8 cellular contexts compared by ENCODE assay signal in genomic region chr1:23619299-23620188, GRCh38.
A peak's percentile ranks its signal among the peaks of the same experiment; 100 is the strongest.
DNase-seq lines count a peak whose midpoint lies in the region; ATAC-seq and TF ChIP-seq lines count a peak whose summit lies in the region.

No MANE protein-coding gene starts in this region.

- H3K9me3 Mint-ChIP-seq in activated naive CD4-positive, alpha-beta T cell treated with anti-CD3 and anti-CD28 coated beads for 36 hours, result peaks cover 3% of the 10 kb centered on the region

- H3K36me3 Mint-ChIP-seq in activated naive CD4-positive, alpha-beta T cell treated with anti-CD3 and anti-CD28 coated beads for 36 hours (ENCODE audit: low read depth), result no peaks in the 10 kb centered on the region

- in situ Hi-C loops in Panc1 (cut with HindIII; ENCODE audit: low pct_unique_long_range_greater_than_20kb, low sequenced_read_pairs), result no loop called here

- CTCF ChIA-PET in Panc1 (lab: Charles Lee), result interaction anchor here (0.7 kb wide), 1 partner anchor 18 kb away, joined by 3 read pairs; no protein-coding TSS in a partner anchor
- CTCF ChIA-PET in activated naive CD4-positive, alpha-beta T cell treated with anti-CD3 and anti-CD28 coated beads for 36 hours (lab: Charles Lee), result interaction anchor here (0.6 to 4.7 kb wide), 7 partner anchors 12 to 92 kb away, joined by 3 to 25 read pairs (median 4); no protein-coding TSS in a partner anchor

- intact Hi-C loops in Panc1 (cut with micrococcal nuclease; ENCODE audit: unreplicated experiment), result no loop called here
- intact Hi-C loops in activated naive CD4-positive, alpha-beta T cell treated with anti-CD3 and anti-CD28 coated beads for 36 hours (cut with micrococcal nuclease), result loop anchor here (1.0 to 5.0 kb wide), 5 partner anchors 7 to 1587 kb away; partner anchors contain the start of gene ID3

- peak overlapping the region; percentile 69 for H3K27ac Mint-ChIP-seq in activated naive CD4-positive, alpha-beta T cell treated with anti-CD3 and anti-CD28 coated beads for 36 hours

- TF ChIP-seq CTCF in Panc1 (IDR thresholded peaks at IDR 0.05), result no peak

- H3K36me3 ChIP-seq in Panc1 (ENCODE audit: control insufficient read depth, insufficient read depth, low read length), result no peaks in the 10 kb centered on the region; the same call in 1 of the 2 replicates

- H3K27ac ChIP-seq in Panc1 (ENCODE audit: low read length), result no peak overlapping the region

- 0 out of 2 replicates have a peak, but pooled peaks cover 3% of the 10 kb centered on the region for H3K4me1 ChIP-seq in Panc1 (ENCODE audit: control insufficient read depth, insufficient read depth, low read length)

- H3K4me1 Mint-ChIP-seq in activated naive CD4-positive, alpha-beta T cell treated with anti-CD3 and anti-CD28 coated beads for 36 hours (ENCODE audit: low read depth), result peaks cover 84% of the 10 kb centered on the region

- peak; percentile 68 for ATAC-seq in GM18868 (IDR thresholded peaks at IDR 0.05; ENCODE audit: unreplicated experiment)
- peak; percentile 49 for ATAC-seq in HG03520 (IDR thresholded peaks at IDR 0.05; ENCODE audit: unreplicated experiment)
- ATAC-seq in Panc1, result peak; percentile 43; the same call in 1 of the 2 replicates
- ATAC-seq in HG03469 (IDR thresholded peaks at IDR 0.05; ENCODE audit: unreplicated experiment), result no peak
- no peak for ATAC-seq in HG02623 (IDR thresholded peaks at IDR 0.05; ENCODE audit: unreplicated experiment)

- no peaks in the 10 kb centered on the region for H3K27me3 Mint-ChIP-seq in activated naive CD4-positive, alpha-beta T cell treated with anti-CD3 and anti-CD28 coated beads for 36 hours (ENCODE audit: low read depth)

- H3K4me3 Mint-ChIP-seq in activated naive CD4-positive, alpha-beta T cell treated with anti-CD3 and anti-CD28 coated beads for 36 hours, result peak overlapping the region; percentile 67

- H3K27me3 ChIP-seq in Panc1 (ENCODE audit: control insufficient read depth, insufficient read depth, low read length), result peaks cover 7% of the 10 kb centered on the region

- no peaks in the 10 kb centered on the region for H3K9me3 ChIP-seq in Panc1 (ENCODE audit: control insufficient read depth, insufficient read depth, low read depth, low read length)

- DNase-seq in Panc1 (ENCODE audit: low read depth, low spot score) (no peak), iPS-NIHi11 (ENCODE audit: low spot score) (peak; percentile 82)
- DNase-seq in activated naive CD4-positive, alpha-beta T cell treated with anti-CD3 and anti-CD28 coated beads for 36 hours, result peak; percentile 91
- peak; percentile 82 for DNase-seq in stimulated activated CD4-positive, alpha-beta T cell treated with anti-CD3 and anti-CD28 coated beads, Interleukin-4, amount 100 ng/mL, for 1 hour

- peak overlapping the region; percentile 20 to 33 for H3K4me3 ChIP-seq in Panc1 (ENCODE audit: low read depth in 2 of 2, low read length in 2 of 2)

- POLR2A ChIA-PET in Panc1 (lab: Charles Lee), result interaction anchor here (1.0 kb wide), 1 partner anchor 65 kb away, joined by 3 read pairs; no protein-coding TSS in a partner anchor

- no TSS peak for BruUV-seq in Panc1 (replicated peaks; lab: Mats Ljungman, UMichigan)

Comparison
In these comparisons a context has a peak if more than half of its experiments do, and no peak if none do; other contexts are left out.
1. ATAC-seq: peak in GM18868 (single experiment), HG03520 (single experiment) and Panc1 (single experiment); none in HG03469 (single experiment) and HG02623 (single experiment).